15 cellular contexts compared by ENCODE assay signal in genomic region chr11:119433369-119433749, GRCh38. TPM values are rescaled to one million over a fixed set of nuclear protein-coding genes. Genes with fewer than 3 reads are reported as not detected.
DNase-seq lines count a peak whose midpoint lies in the region; ATAC-seq, FAIRE-seq and TF ChIP-seq lines count a peak whose summit lies in the region.
"Had no signal": no experiment of that assay in that cellular context is flagged by ENCODE, and none has a peak within 500 bp of the region (broad histone marks: within the 10 kb centered on the region; RNA-seq: fewer than 3 reads in every experiment).

No MANE protein-coding gene starts in this region.

- intact Hi-C loops in IMR-90 (cut with micrococcal nuclease) = no loop called here
- intact Hi-C loops in MCF 10A (cut with micrococcal nuclease) = loop anchor here (2.0 kb wide), 2 partner anchors 41 to 53 kb away; partner anchors contain the start of gene USP2
- intact Hi-C loops in natural killer cell (cut with micrococcal nuclease) = no loop called here

- H4K91ac ChIP-seq in IMR-90 (ENCODE audit: insufficient read depth, low read depth, low read length) (peak overlapping the region; percentile 54), mesenchymal stem cell (ENCODE audit: low read length) (peak overlapping the region; percentile 36)

- peaks cover 5% of the 10 kb centered on the region; the same call in 1 of the 2 replicates for H4K20me1 ChIP-seq in IMR-90 (ENCODE audit: insufficient read depth, low read length)

- H2BK15ac ChIP-seq in IMR-90 (ENCODE audit: low read depth, low read length) (peak overlapping the region; percentile 52; the same call in 2 of the 3 replicates), mesenchymal stem cell (ENCODE audit: low read depth, poor library complexity, severe bottlenecking) (no peak overlapping the region)

- H3K18ac ChIP-seq in IMR-90 (ENCODE audit: low read depth, low read length) (peak overlapping the region; percentile 48; the same call in 1 of the 2 replicates), mesenchymal stem cell (ENCODE audit: low read depth in 1 of 2, low read length in 2 of 2) (no peak overlapping the region)

- no peak overlapping the region for H3K27ac Mint-ChIP-seq in MCF 10A (ENCODE audit: low read depth, unreplicated experiment)
- no peak overlapping the region for H3K27ac Mint-ChIP-seq in natural killer cell
- H3K27ac Mint-ChIP-seq: WTC11 had no signal

- H3K4me1 ChIP-seq in A549 (peaks cover 16% of the 10 kb centered on the region), IMR-90 (ENCODE audit: control insufficient read depth, insufficient read depth, low read length) (peaks cover 19% of the 10 kb centered on the region), mesenchymal stem cell (ENCODE audit: control insufficient read depth, insufficient read depth, low read depth, low read length) (peaks cover 13% of the 10 kb centered on the region), BE2C (peaks cover 23% of the 10 kb centered on the region)

- H4K8ac ChIP-seq in IMR-90 (ENCODE audit: low read depth in 2 of 2, low read length in 2 of 2) (peak overlapping the region; percentile 6 to 64; a peak in 3 of 4 replicates), mesenchymal stem cell (ENCODE audit: low read length) (no peak overlapping the region)

- peak overlapping the region; percentile 35 for H2AK9ac ChIP-seq in IMR-90 (replicated peaks; ENCODE audit: low read depth, low read length, poor library complexity)

- H3K9ac ChIP-seq in IMR-90 (ENCODE audit: low read depth, low read length) (no peak overlapping the region), mesenchymal stem cell (ENCODE audit: low read length) (peak overlapping the region; percentile 84)

- H3K14ac ChIP-seq in IMR-90 (replicated peaks; ENCODE audit: low read depth, low read length) (peak overlapping the region; percentile 64), mesenchymal stem cell (ENCODE audit: low read length in 2 of 2) (no peak overlapping the region)

- FAIRE-seq in A549 (lab: Jason Lieb, UNC) = no peak
- FAIRE-seq: GM18507 had no signal

- no peak for TF ChIP-seq POLR2A in A549 (IDR thresholded peaks at IDR 0.05; ENCODE audit: low read length)
- no peak for TF ChIP-seq POLR2A in IMR-90 (IDR thresholded peaks at IDR 0.05; ENCODE audit: low read depth, low read length)

- H3K4ac ChIP-seq in IMR-90 (ENCODE audit: low read depth, low read length) (peak overlapping the region; percentile 79), mesenchymal stem cell (ENCODE audit: low read depth in 1 of 2, low read length in 2 of 2) (no peak overlapping the region)

- TF ChIP-seq CTCF in A549 (IDR thresholded peaks at IDR 0.05) (no peak), IMR-90 (conservative IDR thresholded peaks at IDR 0.05; ENCODE audit: low read depth, low read length) (no peak), MCF 10A (IDR thresholded peaks at IDR 0.05; ENCODE audit: unreplicated experiment) (no peak), natural killer cell (IDR thresholded peaks at IDR 0.05) (no peak), BE2C (IDR thresholded peaks at IDR 0.05; ENCODE audit: low read depth, low read length) (no peak)

- ATAC-seq in A549 (peak; percentile 18 to 52; a peak in 3 of 6 replicates), IMR-90 (ENCODE audit: low read depth) (peak; percentile 13), natural killer cell (no peak)
- ATAC-seq: activated T-cell treated with anti-CD3 and anti-CD28 coated beads, Interleukin-2, amount 50 U/mL, for 4 hours had no signal

- H3K79me1 ChIP-seq in IMR-90 (ENCODE audit: low read depth in 1 of 2, low read length in 2 of 2) (no peaks in the 10 kb centered on the region), mesenchymal stem cell (replicated peaks; ENCODE audit: low read length, poor library complexity, severe bottlenecking) (no peaks in the 10 kb centered on the region)

- peak overlapping the region; percentile 61 for H3K4me2 ChIP-seq in A549
- H3K4me2 ChIP-seq in IMR-90 (ENCODE audit: low read depth, low read length) = peak overlapping the region; percentile 86
- no peak overlapping the region for H3K4me2 ChIP-seq in mesenchymal stem cell (ENCODE audit: low read length, poor library complexity, severe bottlenecking)

- no peaks in the 10 kb centered on the region for H3K27me3 Mint-ChIP-seq in MCF 10A (ENCODE audit: insufficient read depth, unreplicated experiment)
- peaks cover 35 to 73% of the 10 kb centered on the region in 2 donors for H3K27me3 Mint-ChIP-seq in natural killer cell (ENCODE audit: low read depth in 2 of 2)

- H2BK120ac ChIP-seq in IMR-90 (ENCODE audit: low read depth, low read length) (peak overlapping the region; percentile 85), mesenchymal stem cell (ENCODE audit: low read depth, low read length) (no peak overlapping the region)

- dilution Hi-C loops in IMR-90 (cut with HindIII; ENCODE audit: low sequenced_read_pairs, unreplicated experiment) = no loop called here

- H3K36me3 Mint-ChIP-seq in MCF 10A (ENCODE audit: insufficient read depth, unreplicated experiment) (peaks cover 6% of the 10 kb centered on the region), natural killer cell (no peaks in the 10 kb centered on the region)

- CTCF ChIA-PET in A549 (lab: Yijun Ruan, JAX) = interaction anchor here (0.8 to 1.1 kb wide), 3 partner anchors 20 to 338 kb away, joined by 3 read pairs; a partner anchor contains a TSS
- CTCF ChIA-PET in IMR-90 (lab: Yijun Ruan, JAX) = interaction anchor here (1.2 to 1.5 kb wide), 3 partner anchors 13 to 77 kb away, joined by 4 to 7 read pairs (median 4); no protein-coding TSS in a partner anchor
- CTCF ChIA-PET in MCF 10A (lab: Yijun Ruan, JAX) = interaction anchor here (0.8 to 1.9 kb wide), 6 partner anchors 30 to 776 kb away, joined by 3 to 13 read pairs (median 5); no protein-coding TSS in a partner anchor

- H2BK5ac ChIP-seq in IMR-90 (ENCODE audit: low read depth, low read length, poor library complexity, severe bottlenecking) = peak overlapping the region; percentile 68
- H2BK5ac ChIP-seq in mesenchymal stem cell (ENCODE audit: low read depth, low read length, poor library complexity, severe bottlenecking) = no peak overlapping the region

- H3K4me1 Mint-ChIP-seq in MCF 10A (ENCODE audit: insufficient read depth, unreplicated experiment) = peaks cover 32% of the 10 kb centered on the region
- H3K4me1 Mint-ChIP-seq in natural killer cell = no peaks in the 10 kb centered on the region

- no peaks in the 10 kb centered on the region for H3K9me3 Mint-ChIP-seq in MCF 10A (ENCODE audit: unreplicated experiment)
- peaks cover 0 to 2% of the 10 kb centered on the region in 2 donors for H3K9me3 Mint-ChIP-seq in natural killer cell

- no TSS peak for BruUV-seq in IMR-90 (replicated peaks; lab: Mats Ljungman, UMichigan)
- BruUV-seq in MCF 10A (replicated peaks; lab: Mats Ljungman, UMichigan) = no TSS peak

- TF ChIP-seq EP300 in A549 (IDR thresholded peaks at IDR 0.05) = no peak

- H3K27me3 ChIP-seq in IMR-90 (ENCODE audit: control insufficient read depth, insufficient read depth, low read length) (no peaks in the 10 kb centered on the region), mesenchymal stem cell (ENCODE audit: control insufficient read depth in 1 of 2, insufficient read depth in 1 of 2, low read length in 2 of 2) (peaks cover 3 to 34% of the 10 kb centered on the region in 2 experiments), BE2C (no peaks in the 10 kb centered on the region)
- H3K27me3 ChIP-seq: sigmoid colon had no signal

- 0 out of 2 replicates have a peak overlapping the region, but pooled peaks have one; percentile 27 for H3K56ac ChIP-seq in IMR-90 (ENCODE audit: extremely low read depth, insufficient read depth, low read length)

- POLR2A ChIA-PET in A549 (lab: Yijun Ruan, JAX) = no interaction called here
- POLR2A ChIA-PET in IMR-90 (lab: Charles Lee; ENCODE audit: unreplicated experiment) = no interaction called here
- POLR2A ChIA-PET in MCF 10A (lab: Yijun Ruan, JAX) = interaction anchor here (1.1 to 2.3 kb wide), 3 partner anchors 37 to 436 kb away, joined by 3 to 7 read pairs (median 5); partner anchors contain the start of gene CENATAC

- H3K27ac ChIP-seq in A549 (peak overlapping the region in 1 of 2 experiments; percentile 68; a peak in 2 of 6 replicates), IMR-90 (ENCODE audit: insufficient read depth, low read length) (peak overlapping the region; percentile 71), mesenchymal stem cell (ENCODE audit: low read length, poor library complexity, severe bottlenecking) (no peak overlapping the region)
- H3K27ac ChIP-seq: thoracic aorta had no signal

- H3K36me3 ChIP-seq in IMR-90 (ENCODE audit: control insufficient read depth, insufficient read depth, low read length) (no peaks in the 10 kb centered on the region), mesenchymal stem cell (ENCODE audit: control insufficient read depth in 1 of 2, insufficient read depth in 2 of 2, low read depth in 1 of 2, low read length in 2 of 2) (no peaks in the 10 kb centered on the region), BE2C (no peaks in the 10 kb centered on the region; the same call in 1 of the 2 replicates)
- H3K36me3 ChIP-seq: sigmoid colon, thoracic aorta had no signal

- H2BK12ac ChIP-seq in mesenchymal stem cell (ENCODE audit: low read length in 2 of 2) = no peak overlapping the region

- no peak for DNase-seq in A549 (ENCODE audit: low read depth in 1 of 2, low spot score in 1 of 2)
- peak; percentile 77 for DNase-seq in IMR-90
- peak; percentile 76 for DNase-seq in MCF 10A (ENCODE audit: unreplicated experiment)
- DNase-seq in mesenchymal stem cell = peak; percentile 23
- DNase-seq in occipital lobe (lab: John Stamatoyannopoulos, UW) = no peak
- no peak for DNase-seq in natural killer cell
- no peak for DNase-seq in BE2C
- DNase-seq in effector CD8-positive, alpha-beta T cell (lab: John Stamatoyannopoulos, UW) = no peak
- DNase-seq: 8988T; activated T-cell treated with anti-CD3 and anti-CD28 coated beads, Interleukin-2, amount 50 U/mL, for 4 hours; Right ventricle myocardium superior; sigmoid colon had no signal

- H3K23ac ChIP-seq in IMR-90 (ENCODE audit: low read depth, low read length) (peak overlapping the region; percentile 84; the same call in 1 of the 2 replicates), mesenchymal stem cell (ENCODE audit: low read length in 2 of 2) (no peak overlapping the region)

- peak overlapping the region; percentile 6; the same call in 1 of the 2 replicates for H2AK5ac ChIP-seq in IMR-90 (ENCODE audit: low read depth, low read length)
- no peak overlapping the region for H2AK5ac ChIP-seq in mesenchymal stem cell (ENCODE audit: low read length, severe bottlenecking)

- peaks cover 15% of the 10 kb centered on the region for H3K9me1 ChIP-seq in IMR-90 (ENCODE audit: insufficient read depth, low read length)

- H3K9me3 ChIP-seq in A549 (no peaks in the 10 kb centered on the region), IMR-90 (ENCODE audit: control insufficient read depth, insufficient read depth, low read length) (no peaks in the 10 kb centered on the region), mesenchymal stem cell (ENCODE audit: control insufficient read depth, low read length) (no peaks in the 10 kb centered on the region), BE2C (no peaks in the 10 kb centered on the region)
- H3K9me3 ChIP-seq: sigmoid colon, thoracic aorta had no signal

- H3K4me3 ChIP-seq in A549 (no peak overlapping the region), IMR-90 (ENCODE audit: insufficient read depth, low read depth, low read length) (no peak overlapping the region), mesenchymal stem cell (ENCODE audit: insufficient read depth in 1 of 2, low read depth in 1 of 2, low read length in 2 of 2) (peak overlapping the region in 1 of 2 experiments; percentile 63), BE2C (ENCODE audit: low read depth, low read length) (no peak overlapping the region)

- H2AFZ ChIP-seq in IMR-90 (replicated peaks; ENCODE audit: low read length, poor library complexity) (peak overlapping the region; percentile 84), mesenchymal stem cell (ENCODE audit: low read depth, low read length) (no peak overlapping the region)

- peak overlapping the region; percentile 62 for H2BK20ac ChIP-seq in IMR-90 (ENCODE audit: low read depth, low read length)

- in situ Hi-C loops in IMR-90 (cut with MboI; ENCODE audit: low sequenced_read_pairs) = loop anchor here (5.0 kb wide), 1 partner anchor 39 kb away; no protein-coding TSS in a partner anchor

- TF ChIP-seq RAD21 in A549 (conservative IDR thresholded peaks at IDR 0.05 in 1 of 2, IDR thresholded peaks at IDR 0.05 in 1 of 2) = no peak
- TF ChIP-seq RAD21 in IMR-90 (IDR thresholded peaks at IDR 0.05; ENCODE audit: low read length) = no peak

- 0 out of 2 replicates have a peak overlapping the region, but pooled peaks have one; percentile 17 for H4K5ac ChIP-seq in IMR-90 (ENCODE audit: low read depth, low read length)

- H3K4me3 Mint-ChIP-seq in MCF 10A (ENCODE audit: unreplicated experiment) (peak overlapping the region; percentile 60), natural killer cell (no peak overlapping the region)
- H3K4me3 Mint-ChIP-seq: activated T-cell treated with anti-CD3 and anti-CD28 coated beads, Interleukin-2, amount 50 U/mL, for 4 hours; WTC11 had no signal

RNA-seq across cellular contexts. Expression of gene THY1, which starts 10.4 kb away (rescaled TPM):
- polyA plus RNA-seq in A549 (2011; rRNA removed) (7.1 and 8.5 TPM in 2 replicates), A549 (2017; fragmentation: RNase III; extraction: RNeasy Plus Mini Kit Qiagen cat#74134 plus additional on column Dnase treatment) (16.5 to 29.4 TPM (median 19.9 TPM) in 3 replicates), IMR-90 (2012; rRNA removed) (1,657 and 2,603 TPM in 2 replicates)
- 11.7 and 17.8 TPM in 2 replicates for polyA plus RNA-seq in A549 (2012; cell fraction: cytosol; rRNA removed)
- polyA plus RNA-seq in A549 (2012; cell fraction: nucleus; rRNA removed) = 19.5 and 22.8 TPM in 2 replicates
- 16.9 and 21.8 TPM in 2 replicates for polyA minus RNA-seq in A549 (2011; rRNA and poly(A)+ RNA removed)
- total RNA-seq in IMR-90 (2012; rRNA removed) (703 and 816 TPM in 2 replicates), MCF 10A (2022) (not detected in 2 replicates), occipital lobe (25.4 TPM), natural killer cell (not detected)
- polyA plus RNA-seq in IMR-90 (2012; cell fraction: cytosol; rRNA removed) = 329 and 2,274 TPM in 2 replicates
- 846 and 954 TPM in 2 replicates for polyA plus RNA-seq in IMR-90 (2012; cell fraction: nucleus; rRNA removed; ENCODE audit: low replicate concordance)
- polyA plus RNA-seq in mesenchymal stem cell (2013, experiment 1 of 2) = 87.8 TPM
- 87.6 TPM for polyA plus RNA-seq in mesenchymal stem cell (2013, experiment 2 of 2)
- polyA plus RNA-seq in BE2C (2012; ENCODE audit: insufficient read depth, insufficient read length, low read depth) = 1,337 TPM

RNA-seq across cellular contexts. Expression of gene USP2, which starts 51.9 kb away (rescaled TPM):
- polyA plus RNA-seq in A549 (2011; rRNA removed) (0.30 and 0.37 TPM in 2 replicates), A549 (2017; fragmentation: RNase III; extraction: RNeasy Plus Mini Kit Qiagen cat#74134 plus additional on column Dnase treatment) (0.48 to 0.83 TPM (median 0.73 TPM) in 3 replicates), IMR-90 (2012; rRNA removed) (0.63 and 0.79 TPM in 2 replicates)
- polyA plus RNA-seq in A549 (2012; cell fraction: cytosol; rRNA removed) = 0.22 and 0.36 TPM in 2 replicates
- polyA plus RNA-seq in A549 (2012; cell fraction: nucleus; rRNA removed) = 0.56 and 0.71 TPM in 2 replicates
- polyA minus RNA-seq in A549 (2011; rRNA and poly(A)+ RNA removed) = 0.50 and 1.4 TPM in 2 replicates
- total RNA-seq in IMR-90 (2012; rRNA removed) (under 0.01 and 0.18 TPM in 2 replicates), MCF 10A (2022) (0.14 and 0.54 TPM in 2 replicates), occipital lobe (1.6 TPM), natural killer cell (1 to 10 TPM in 1 of 3 donors, under 1 TPM in 1, not detected in 1; 0.50 to 3.9 TPM)
- polyA plus RNA-seq in IMR-90 (2012; cell fraction: cytosol; rRNA removed) = 0.25 and 0.74 TPM in 2 replicates
- 1.8 and 3.1 TPM in 2 replicates for polyA plus RNA-seq in IMR-90 (2012; cell fraction: nucleus; rRNA removed; ENCODE audit: low replicate concordance)
- 0.65 TPM for polyA plus RNA-seq in mesenchymal stem cell (2013, experiment 1 of 2)
- polyA plus RNA-seq in mesenchymal stem cell (2013, experiment 2 of 2) = 0.60 TPM
- polyA plus RNA-seq in BE2C (2012; ENCODE audit: insufficient read depth, insufficient read length, low read depth) = 4.6 TPM

Comparison
In these comparisons a context has a peak if more than half of its experiments do, and no peak if none do; other contexts are left out.
1. ATAC-seq: peak in A549 (2 of 2) and IMR-90 (single experiment); none in natural killer cell (0 of 3).
2. DNase-seq: peak in IMR-90 (single experiment), MCF 10A (single experiment) and mesenchymal stem cell (single experiment); none in A549 (0 of 2), occipital lobe (single experiment), natural killer cell (single experiment), BE2C (single experiment) and effector CD8-positive, alpha-beta T cell (single experiment).
3. RNA of gene THY1, which starts 10.4 kb away (total RNA-seq): 703 to 816 TPM in IMR-90; 25.4 TPM in occipital lobe (single experiment), not detected in MCF 10A and not detected in natural killer cell; every median in the first group is over 10 times any median in the second.